21 cellular contexts compared by ENCODE assay signal in the genomic region with DNA sequence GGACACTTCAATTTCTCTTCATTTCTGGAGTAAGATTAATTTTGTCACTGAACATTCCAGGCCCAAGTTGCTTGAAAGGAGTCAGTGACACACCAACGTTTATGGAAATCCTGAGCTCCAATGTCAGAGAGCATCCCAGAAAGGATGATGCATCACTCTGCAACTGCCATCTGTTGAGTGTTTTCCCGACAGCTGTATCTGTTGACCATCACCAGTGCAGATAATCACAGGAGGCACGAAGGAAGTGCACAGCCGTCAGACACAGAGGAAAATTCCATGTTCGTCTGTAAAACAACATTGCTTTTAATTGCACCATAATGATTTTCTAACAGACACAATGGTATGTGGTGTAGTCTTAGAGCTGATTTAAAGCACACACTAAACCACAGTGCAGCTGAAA.
DNase-seq lines count a peak whose midpoint lies in the region; ATAC-seq and TF ChIP-seq lines count a peak whose summit lies in the region.
"Had no signal": no experiment of that assay in that cellular context is flagged by ENCODE, and none has a peak within 500 bp of the region (broad histone marks: within the 10 kb centered on the region; RNA-seq: fewer than 3 reads in every experiment).

No MANE protein-coding gene starts in this region.

- H3K4me3 ChIP-seq in astrocyte of the spinal cord (ENCODE audit: low read depth, low read length) (no peak overlapping the region), foreskin fibroblast (ENCODE audit: low read depth in 1 of 2, low read length in 2 of 2) (no peak overlapping the region)
- no peak overlapping the region for H3K4me3 ChIP-seq in naive thymus-derived CD4-positive, alpha-beta T cell (ENCODE audit: low read length)
- H3K4me3 ChIP-seq: esophagus squamous epithelium, left ventricle myocardium inferior, uterus had no signal

- H3K27ac ChIP-seq in naive thymus-derived CD4-positive, alpha-beta T cell (ENCODE audit: low read depth, low read length): no peak overlapping the region
- H3K27ac ChIP-seq: esophagus squamous epithelium, left ventricle myocardium inferior, uterus had no signal

- DNase-seq in NCI-H1092 treated with DMSO at 0.1 percent for 48 hours (lab: John Stamatoyannopoulos, UW) (peak; percentile 8), NCI-H1092 (lab: John Stamatoyannopoulos, UW) (no peak), LHCN-M2 (ENCODE audit: low read depth) (peak; percentile 33), astrocyte of the spinal cord (ENCODE audit: low read depth, low spot score) (peak; percentile 4), myocyte (ENCODE audit: low read depth) (peak; percentile 62), foreskin fibroblast (no peak)
- DNase-seq in naive thymus-derived CD4-positive, alpha-beta T cell: no peak
- DNase-seq: activated CD4-positive, alpha-beta T cell treated with anti-CD3 and anti-CD28 coated beads, Interleukin-2, amount 50 U/mL, for 4 hours; activated T-cell treated with anti-CD3 and anti-CD28 coated beads, Interleukin-2, amount 50 U/mL, for 1 hour; CD4-positive, CD25-positive, alpha-beta regulatory T cell; esophagus squamous epithelium; GOT3; Karpas-422; left ventricle myocardium inferior; naive thymus-derived CD8-positive, alpha-beta T cell; NCI-H146; NCI-H69; stimulated activated naive CD8-positive, alpha-beta T cell treated with anti-CD3 and anti-CD28 coated beads, Interleukin-15, amount 100 ng/mL, for 72 hours; uterus had no signal

- H3K27me3 Mint-ChIP-seq in naive thymus-derived CD4-positive, alpha-beta T cell: no peaks in the 10 kb centered on the region
- H3K27me3 Mint-ChIP-seq: CD4-positive, CD25-positive, alpha-beta regulatory T cell; stimulated activated naive CD8-positive, alpha-beta T cell treated with anti-CD3 and anti-CD28 coated beads, Interleukin-15, amount 100 ng/mL, for 72 hours had no signal

- peak overlapping the region in 1 of 9 donors; percentile 51 for H3K27ac Mint-ChIP-seq in naive thymus-derived CD4-positive, alpha-beta T cell
- H3K27ac Mint-ChIP-seq: activated naive CD4-positive, alpha-beta T cell treated with anti-CD3 and anti-CD28 coated beads, Interleukin-2, amount 50 U/mL, for 72 hours; CD4-positive, CD25-positive, alpha-beta regulatory T cell; naive thymus-derived CD8-positive, alpha-beta T cell; stimulated activated naive CD8-positive, alpha-beta T cell treated with anti-CD3 and anti-CD28 coated beads, Interleukin-15, amount 100 ng/mL, for 72 hours had no signal

- in situ Hi-C loops in astrocyte of the spinal cord (cut with HindIII; ENCODE audit: low sequenced_read_pairs): no loop called here

- no peaks in the 10 kb centered on the region for H3K36me3 Mint-ChIP-seq in naive thymus-derived CD4-positive, alpha-beta T cell
- H3K36me3 Mint-ChIP-seq: activated naive CD4-positive, alpha-beta T cell treated with anti-CD3 and anti-CD28 coated beads, Interleukin-2, amount 50 U/mL, for 72 hours; CD4-positive, CD25-positive, alpha-beta regulatory T cell; naive thymus-derived CD8-positive, alpha-beta T cell had no signal

- peaks cover 0 to 14% (median 0%) of the 10 kb centered on the region in 11 donors for H3K9me3 Mint-ChIP-seq in naive thymus-derived CD4-positive, alpha-beta T cell

- POLR2A ChIA-PET in naive thymus-derived CD4-positive, alpha-beta T cell (lab: Charles Lee): no interaction called here

- no peaks in the 10 kb centered on the region for H3K36me3 ChIP-seq in naive thymus-derived CD4-positive, alpha-beta T cell (ENCODE audit: control insufficient read depth in 2 of 3, insufficient read depth in 3 of 3, low read length in 3 of 3)
- H3K36me3 ChIP-seq: esophagus squamous epithelium, left ventricle myocardium inferior, uterus had no signal

- no peak overlapping the region for H3K4me3 Mint-ChIP-seq in naive thymus-derived CD4-positive, alpha-beta T cell
- H3K4me3 Mint-ChIP-seq: CD4-positive, CD25-positive, alpha-beta regulatory T cell; naive thymus-derived CD8-positive, alpha-beta T cell; stimulated activated naive CD8-positive, alpha-beta T cell treated with anti-CD3 and anti-CD28 coated beads, Interleukin-15, amount 100 ng/mL, for 72 hours had no signal

- ATAC-seq in naive thymus-derived CD4-positive, alpha-beta T cell: no peak
- no peak for ATAC-seq in GM21717 (IDR thresholded peaks at IDR 0.05; ENCODE audit: unreplicated experiment)
- ATAC-seq: activated naive CD4-positive, alpha-beta T cell treated with anti-CD3 and anti-CD28 coated beads, Interleukin-2, amount 50 U/mL, for 72 hours; naive thymus-derived CD8-positive, alpha-beta T cell; stimulated activated naive CD8-positive, alpha-beta T cell treated with anti-CD3 and anti-CD28 coated beads, Interleukin-15, amount 100 ng/mL, for 72 hours had no signal

- H3K9me3 ChIP-seq in naive thymus-derived CD4-positive, alpha-beta T cell (ENCODE audit: control insufficient read depth in 2 of 3, low read length in 3 of 3): peaks cover 0 to 5% (median 0%) of the 10 kb centered on the region in 3 experiments
- H3K9me3 ChIP-seq: esophagus squamous epithelium, left ventricle myocardium inferior, uterus had no signal

- no peaks in the 10 kb centered on the region for H3K4me1 Mint-ChIP-seq in naive thymus-derived CD4-positive, alpha-beta T cell
- H3K4me1 Mint-ChIP-seq: CD4-positive, CD25-positive, alpha-beta regulatory T cell; naive thymus-derived CD8-positive, alpha-beta T cell; stimulated activated naive CD8-positive, alpha-beta T cell treated with anti-CD3 and anti-CD28 coated beads, Interleukin-15, amount 100 ng/mL, for 72 hours had no signal

- no peak for TF ChIP-seq CTCF in astrocyte of the spinal cord (IDR thresholded peaks at IDR 0.05; ENCODE audit: low read depth, low read length)
- no peak for TF ChIP-seq CTCF in foreskin fibroblast (IDR thresholded peaks at IDR 0.05; ENCODE audit: low read depth, low read length)

- H3K4me1 ChIP-seq in naive thymus-derived CD4-positive, alpha-beta T cell (ENCODE audit: control insufficient read depth in 2 of 2, insufficient read depth in 2 of 2, low read length in 2 of 2): no peaks in the 10 kb centered on the region
- H3K4me1 ChIP-seq: esophagus squamous epithelium, uterus had no signal

- intact Hi-C loops in naive thymus-derived CD4-positive, alpha-beta T cell (cut with micrococcal nuclease): no loop called here

- CTCF ChIA-PET in naive thymus-derived CD4-positive, alpha-beta T cell (lab: Charles Lee): no interaction called here

- no peaks in the 10 kb centered on the region for H3K27me3 ChIP-seq in naive thymus-derived CD4-positive, alpha-beta T cell (ENCODE audit: control insufficient read depth in 2 of 2, insufficient read depth in 2 of 2, low read length in 2 of 2)
- H3K27me3 ChIP-seq: esophagus squamous epithelium, uterus had no signal

Comparison
In these comparisons a context has a peak if more than half of its experiments do, and no peak if none do; other contexts are left out.
1. DNase-seq: peak in NCI-H1092 treated with DMSO at 0.1 percent for 48 hours (single experiment), LHCN-M2 (single experiment), astrocyte of the spinal cord (single experiment) and myocyte (single experiment); none in NCI-H1092 (single experiment), naive thymus-derived CD4-positive, alpha-beta T cell (0 of 9) and foreskin fibroblast (0 of 2).